Comparison of ENCODE assay signal across 1 cellular context in the genomic region with DNA sequence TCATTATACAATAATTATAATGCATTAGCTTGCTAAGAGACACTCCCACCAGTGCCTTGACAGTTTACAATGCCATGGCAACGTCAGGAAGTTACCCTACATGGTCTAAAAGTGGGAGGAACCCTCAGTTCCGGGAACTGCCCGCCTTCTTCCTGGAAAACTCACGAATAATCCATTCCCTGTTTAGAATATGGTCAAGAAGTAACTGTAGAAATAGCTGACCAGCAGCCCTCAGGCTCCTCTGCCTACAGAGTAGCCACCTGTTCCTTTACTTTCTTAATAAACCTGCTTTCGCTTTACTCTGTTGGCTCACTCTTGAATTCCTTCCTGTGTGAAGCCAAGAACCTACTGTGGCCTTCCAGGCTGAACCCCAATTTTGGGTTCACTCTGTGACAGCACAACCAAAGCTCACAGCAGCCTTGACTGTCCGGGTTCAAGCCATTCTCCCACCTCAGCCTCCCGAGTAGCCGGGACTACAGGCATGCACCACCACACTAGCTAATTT.
TF ChIP-seq lines count a peak whose summit lies in the region.

No MANE protein-coding gene starts in this region.

TF ChIP-seq in K562, 482 proteins besides CTCF, POLR2A, EP300 and RAD21 (continued from another document and continues in another):
- no peak for TF ChIP-seq MYBL2 (IDR thresholded peaks at IDR 0.05; ENCODE audit: low read depth)
- no peak for TF ChIP-seq MYBL2 (CRISPR knock-in tag; IDR thresholded peaks at IDR 0.05; ENCODE audit: borderline replicate concordance)
- no peak for TF ChIP-seq RBM22 (IDR thresholded peaks at IDR 0.05; ENCODE audit: low read depth, low read length, poor library complexity, severe bottlenecking)
- no peak; the same call in 1 of the 2 replicates for TF ChIP-seq SMARCA4 (IDR thresholded peaks at IDR 0.05)
- no peak for TF ChIP-seq KAT7 (CRISPR knock-in tag; IDR thresholded peaks at IDR 0.05; ENCODE audit: borderline replicate concordance)
- TF ChIP-seq, protein P1, sequence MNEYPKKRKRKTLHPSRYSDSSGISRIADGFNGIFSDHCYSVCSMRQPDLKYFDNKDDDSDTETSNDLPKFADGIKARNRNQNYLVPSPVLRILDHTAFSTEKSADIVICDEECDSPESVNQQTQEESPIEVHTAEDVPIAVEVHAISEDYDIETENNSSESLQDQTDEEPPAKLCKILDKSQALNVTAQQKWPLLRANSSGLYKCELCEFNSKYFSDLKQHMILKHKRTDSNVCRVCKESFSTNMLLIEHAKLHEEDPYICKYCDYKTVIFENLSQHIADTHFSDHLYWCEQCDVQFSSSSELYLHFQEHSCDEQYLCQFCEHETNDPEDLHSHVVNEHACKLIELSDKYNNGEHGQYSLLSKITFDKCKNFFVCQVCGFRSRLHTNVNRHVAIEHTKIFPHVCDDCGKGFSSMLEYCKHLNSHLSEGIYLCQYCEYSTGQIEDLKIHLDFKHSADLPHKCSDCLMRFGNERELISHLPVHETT (CRISPR knock-in tag; conservative IDR thresholded peaks at IDR 0.05 in 1 of 2, IDR thresholded peaks at IDR 0.05 in 1 of 2), result no peak
- no peak for TF ChIP-seq ZNF507 (tag; conservative IDR thresholded peaks at IDR 0.05)
- TF ChIP-seq, protein P2, sequence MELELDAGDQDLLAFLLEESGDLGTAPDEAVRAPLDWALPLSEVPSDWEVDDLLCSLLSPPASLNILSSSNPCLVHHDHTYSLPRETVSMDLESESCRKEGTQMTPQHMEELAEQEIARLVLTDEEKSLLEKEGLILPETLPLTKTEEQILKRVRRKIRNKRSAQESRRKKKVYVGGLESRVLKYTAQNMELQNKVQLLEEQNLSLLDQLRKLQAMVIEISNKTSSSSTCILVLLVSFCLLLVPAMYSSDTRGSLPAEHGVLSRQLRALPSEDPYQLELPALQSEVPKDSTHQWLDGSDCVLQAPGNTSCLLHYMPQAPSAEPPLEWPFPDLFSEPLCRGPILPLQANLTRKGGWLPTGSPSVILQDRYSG (tag; conservative IDR thresholded peaks at IDR 0.05; ENCODE audit: low read depth), result no peak
- no peak for TF ChIP-seq ZNF644 (tag; IDR thresholded peaks at IDR 0.05; ENCODE audit: low read depth)
- no peak for TF ChIP-seq MCM5 (IDR thresholded peaks at IDR 0.05; ENCODE audit: low read depth)
- no peak for TF ChIP-seq ZNF316 (IDR thresholded peaks at IDR 0.05)
- no peak for TF ChIP-seq ZKSCAN3 (CRISPR knock-in tag; IDR thresholded peaks at IDR 0.05)
- TF ChIP-seq SAFB2 (IDR thresholded peaks at IDR 0.05; ENCODE audit: borderline replicate concordance, low read depth, low read length, severe bottlenecking), result no peak
- no peak for TF ChIP-seq ELK1 (CRISPR knock-in tag; IDR thresholded peaks at IDR 0.05)
- TF ChIP-seq BRD4 (IDR thresholded peaks at IDR 0.05), result no peak
- no peak for TF ChIP-seq TCF3 (CRISPR knock-in tag; IDR thresholded peaks at IDR 0.05)
- no peak for TF ChIP-seq ESRRB (CRISPR knock-in tag; IDR thresholded peaks at IDR 0.05; ENCODE audit: borderline replicate concordance)
- TF ChIP-seq ZFPM2 (CRISPR knock-in tag; IDR thresholded peaks at IDR 0.05), result no peak
- peak; percentile 18; the same call in 1 of the 2 replicates for TF ChIP-seq DPF2 (IDR thresholded peaks at IDR 0.05)
- no peak for TF ChIP-seq ZNF280B (CRISPR knock-in tag; IDR thresholded peaks at IDR 0.05)
- TF ChIP-seq ZNF165 (CRISPR knock-in tag; IDR thresholded peaks at IDR 0.05; ENCODE audit: borderline replicate concordance), result no peak
- TF ChIP-seq PHB2 (IDR thresholded peaks at IDR 0.05; ENCODE audit: low read depth), result no peak
- TF ChIP-seq HDGF (IDR thresholded peaks at IDR 0.05), result no peak; the same call in 1 of the 2 replicates
- TF ChIP-seq ZNF75A (CRISPR knock-in tag; IDR thresholded peaks at IDR 0.05), result no peak
- TF ChIP-seq ZNF217 (CRISPR knock-in tag; IDR thresholded peaks at IDR 0.05), result no peak
- no peak for TF ChIP-seq FOXJ3 (CRISPR knock-in tag; IDR thresholded peaks at IDR 0.05)
- TF ChIP-seq TEAD4 (IDR thresholded peaks at IDR 0.05; ENCODE audit: low read length), result no peak
- TF ChIP-seq TEAD4 (CRISPR knock-in tag; IDR thresholded peaks at IDR 0.05; ENCODE audit: borderline replicate concordance), result no peak
- TF ChIP-seq, protein P3, sequence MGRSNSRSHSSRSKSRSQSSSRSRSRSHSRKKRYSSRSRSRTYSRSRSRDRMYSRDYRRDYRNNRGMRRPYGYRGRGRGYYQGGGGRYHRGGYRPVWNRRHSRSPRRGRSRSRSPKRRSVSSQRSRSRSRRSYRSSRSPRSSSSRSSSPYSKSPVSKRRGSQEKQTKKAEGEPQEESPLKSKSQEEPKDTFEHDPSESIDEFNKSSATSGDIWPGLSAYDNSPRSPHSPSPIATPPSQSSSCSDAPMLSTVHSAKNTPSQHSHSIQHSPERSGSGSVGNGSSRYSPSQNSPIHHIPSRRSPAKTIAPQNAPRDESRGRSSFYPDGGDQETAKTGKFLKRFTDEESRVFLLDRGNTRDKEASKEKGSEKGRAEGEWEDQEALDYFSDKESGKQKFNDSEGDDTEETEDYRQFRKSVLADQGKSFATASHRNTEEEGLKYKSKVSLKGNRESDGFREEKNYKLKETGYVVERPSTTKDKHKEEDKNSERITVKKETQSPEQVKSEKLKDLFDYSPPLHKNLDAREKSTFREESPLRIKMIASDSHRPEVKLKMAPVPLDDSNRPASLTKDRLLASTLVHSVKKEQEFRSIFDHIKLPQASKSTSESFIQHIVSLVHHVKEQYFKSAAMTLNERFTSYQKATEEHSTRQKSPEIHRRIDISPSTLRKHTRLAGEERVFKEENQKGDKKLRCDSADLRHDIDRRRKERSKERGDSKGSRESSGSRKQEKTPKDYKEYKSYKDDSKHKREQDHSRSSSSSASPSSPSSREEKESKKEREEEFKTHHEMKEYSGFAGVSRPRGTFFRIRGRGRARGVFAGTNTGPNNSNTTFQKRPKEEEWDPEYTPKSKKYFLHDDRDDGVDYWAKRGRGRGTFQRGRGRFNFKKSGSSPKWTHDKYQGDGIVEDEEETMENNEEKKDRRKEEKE (IDR thresholded peaks at IDR 0.05; ENCODE audit: borderline replicate concordance in 1 of 2, control insufficient read depth in 1 of 2, low read depth in 2 of 2, low read length in 1 of 2), result no peak
- no peak for TF ChIP-seq LCOR (CRISPR knock-in tag; IDR thresholded peaks at IDR 0.05)
- TF ChIP-seq, protein P4, sequence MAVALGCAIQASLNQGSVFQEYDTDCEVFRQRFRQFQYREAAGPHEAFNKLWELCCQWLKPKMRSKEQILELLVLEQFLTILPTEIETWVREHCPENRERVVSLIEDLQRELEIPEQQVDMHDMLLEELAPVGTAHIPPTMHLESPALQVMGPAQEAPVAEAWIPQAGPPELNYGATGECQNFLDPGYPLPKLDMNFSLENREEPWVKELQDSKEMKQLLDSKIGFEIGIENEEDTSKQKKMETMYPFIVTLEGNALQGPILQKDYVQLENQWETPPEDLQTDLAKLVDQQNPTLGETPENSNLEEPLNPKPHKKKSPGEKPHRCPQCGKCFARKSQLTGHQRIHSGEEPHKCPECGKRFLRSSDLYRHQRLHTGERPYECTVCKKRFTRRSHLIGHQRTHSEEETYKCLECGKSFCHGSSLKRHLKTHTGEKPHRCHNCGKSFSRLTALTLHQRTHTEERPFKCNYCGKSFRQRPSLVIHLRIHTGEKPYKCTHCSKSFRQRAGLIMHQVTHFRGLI (CRISPR knock-in tag; IDR thresholded peaks at IDR 0.05), result no peak
- TF ChIP-seq, protein P5, sequence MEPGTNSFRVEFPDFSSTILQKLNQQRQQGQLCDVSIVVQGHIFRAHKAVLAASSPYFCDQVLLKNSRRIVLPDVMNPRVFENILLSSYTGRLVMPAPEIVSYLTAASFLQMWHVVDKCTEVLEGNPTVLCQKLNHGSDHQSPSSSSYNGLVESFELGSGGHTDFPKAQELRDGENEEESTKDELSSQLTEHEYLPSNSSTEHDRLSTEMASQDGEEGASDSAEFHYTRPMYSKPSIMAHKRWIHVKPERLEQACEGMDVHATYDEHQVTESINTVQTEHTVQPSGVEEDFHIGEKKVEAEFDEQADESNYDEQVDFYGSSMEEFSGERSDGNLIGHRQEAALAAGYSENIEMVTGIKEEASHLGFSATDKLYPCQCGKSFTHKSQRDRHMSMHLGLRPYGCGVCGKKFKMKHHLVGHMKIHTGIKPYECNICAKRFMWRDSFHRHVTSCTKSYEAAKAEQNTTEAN (CRISPR knock-in tag; IDR thresholded peaks at IDR 0.05), result no peak
- TF ChIP-seq ZNF785 (CRISPR knock-in tag; IDR thresholded peaks at IDR 0.05), result no peak
- TF ChIP-seq MEF2D (tag; conservative IDR thresholded peaks at IDR 0.05; ENCODE audit: low read depth), result 0 out of 2 replicates have a peak, but pooled peaks have one; percentile 8
- no peak for TF ChIP-seq ZNF445 (CRISPR knock-in tag; IDR thresholded peaks at IDR 0.05; ENCODE audit: low read depth)
- TF ChIP-seq ZNF589 (CRISPR knock-in tag; IDR thresholded peaks at IDR 0.05; ENCODE audit: low read depth), result no peak
- no peak for TF ChIP-seq ERF (CRISPR knock-in tag; IDR thresholded peaks at IDR 0.05)
- no peak for TF ChIP-seq NEUROD1 (IDR thresholded peaks at IDR 0.05; ENCODE audit: borderline replicate concordance, low read depth, low read length, partially characterized antibody)
- TF ChIP-seq, protein P6, sequence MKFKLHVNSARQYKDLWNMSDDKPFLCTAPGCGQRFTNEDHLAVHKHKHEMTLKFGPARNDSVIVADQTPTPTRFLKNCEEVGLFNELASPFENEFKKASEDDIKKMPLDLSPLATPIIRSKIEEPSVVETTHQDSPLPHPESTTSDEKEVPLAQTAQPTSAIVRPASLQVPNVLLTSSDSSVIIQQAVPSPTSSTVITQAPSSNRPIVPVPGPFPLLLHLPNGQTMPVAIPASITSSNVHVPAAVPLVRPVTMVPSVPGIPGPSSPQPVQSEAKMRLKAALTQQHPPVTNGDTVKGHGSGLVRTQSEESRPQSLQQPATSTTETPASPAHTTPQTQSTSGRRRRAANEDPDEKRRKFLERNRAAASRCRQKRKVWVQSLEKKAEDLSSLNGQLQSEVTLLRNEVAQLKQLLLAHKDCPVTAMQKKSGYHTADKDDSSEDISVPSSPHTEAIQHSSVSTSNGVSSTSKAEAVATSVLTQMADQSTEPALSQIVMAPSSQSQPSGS (CRISPR knock-in tag; IDR thresholded peaks at IDR 0.05), result no peak
- no peak for TF ChIP-seq ZBTB33 (CRISPR knock-in tag; IDR thresholded peaks at IDR 0.05)
- TF ChIP-seq ZBTB11 (CRISPR knock-in tag; IDR thresholded peaks at IDR 0.05), result no peak
